ENCODE assay signal across 8 cellular contexts in genomic region chr15:64686130-64686735, GRCh38.
DNase-seq lines count a peak whose midpoint lies in the region; ATAC-seq and TF ChIP-seq lines count a peak whose summit lies in the region.

No MANE protein-coding gene starts in this region.

- TF ChIP-seq CTCF in IMR-90 (conservative IDR thresholded peaks at IDR 0.05; ENCODE audit: low read depth, low read length) = peak; percentile 84
- TF ChIP-seq CTCF in esophagus muscularis mucosa (IDR thresholded peaks at IDR 0.05) = peak; percentile 59 to 84 (median 70)
- TF ChIP-seq CTCF in parathyroid adenoma (IDR thresholded peaks at IDR 0.05) = peak; percentile 58

- CTCF ChIA-PET in IMR-90 (lab: Yijun Ruan, JAX) = interaction anchor here (0.6 to 1.9 kb wide), 4 partner anchors 15 to 256 kb away, joined by 3 to 16 read pairs (median 4); no protein-coding TSS in a partner anchor

- H3K4me3 Mint-ChIP-seq in T-helper 2 cell treated with Interferon-gamma antibody and Interleukin-4, amounts not matched to agents 5 μg/mL and 100 μg/mL, for 36 hours = no peak overlapping the region

- peaks cover 74% of the 10 kb centered on the region for H3K36me3 ChIP-seq in IMR-90 (ENCODE audit: control insufficient read depth, insufficient read depth, low read length)
- H3K36me3 ChIP-seq in SJCRH30 = peaks cover 47% of the 10 kb centered on the region
- H3K36me3 ChIP-seq in esophagus muscularis mucosa = peaks cover 22 to 97% (median 82%) of the 10 kb centered on the region in 4 donors
- H3K36me3 ChIP-seq in parathyroid adenoma (ENCODE audit: control insufficient read depth, insufficient read depth, low read length) = no peaks in the 10 kb centered on the region

- in situ Hi-C loops in IMR-90 (cut with MboI; ENCODE audit: low sequenced_read_pairs) = no loop called here

- peak; percentile 87 for TF ChIP-seq RAD21 in IMR-90 (IDR thresholded peaks at IDR 0.05; ENCODE audit: low read length)

- H3K79me2 ChIP-seq in parathyroid adenoma = peaks cover under 1% of the 10 kb centered on the region

- H3K56ac ChIP-seq in IMR-90 (ENCODE audit: extremely low read depth, insufficient read depth, low read length) = no peak overlapping the region

- H3K9ac ChIP-seq in IMR-90 (ENCODE audit: low read depth, low read length) (no peak overlapping the region), parathyroid adenoma (no peak overlapping the region)

- no peak overlapping the region for H4K91ac ChIP-seq in IMR-90 (ENCODE audit: insufficient read depth, low read depth, low read length)

- no peak overlapping the region for H2BK120ac ChIP-seq in IMR-90 (ENCODE audit: low read depth, low read length)

- no peak overlapping the region for H3K23ac ChIP-seq in IMR-90 (ENCODE audit: low read depth, low read length)

- H4K5ac ChIP-seq in IMR-90 (ENCODE audit: low read depth, low read length) = no peak overlapping the region

- no peaks in the 10 kb centered on the region for H3K27me3 Mint-ChIP-seq in T-helper 2 cell treated with Interferon-gamma antibody and Interleukin-4, amounts not matched to agents 5 μg/mL and 100 μg/mL, for 36 hours (ENCODE audit: low read depth)

- no peaks in the 10 kb centered on the region for H3K4me1 Mint-ChIP-seq in T-helper 2 cell treated with Interferon-gamma antibody and Interleukin-4, amounts not matched to agents 5 μg/mL and 100 μg/mL, for 36 hours (ENCODE audit: low read depth)

- intact Hi-C loops in IMR-90 (cut with micrococcal nuclease) (loop anchor here (1.0 to 2.0 kb wide), 2 partner anchors 42 to 125 kb away; no protein-coding TSS in a partner anchor), esophagus muscularis mucosa (cut with DNase I) (loop anchor here (1.0 to 5.0 kb wide), 3 partner anchors 42 to 221 kb away; no protein-coding TSS in a partner anchor)

- H3K27ac Mint-ChIP-seq in T-helper 2 cell treated with Interferon-gamma antibody and Interleukin-4, amounts not matched to agents 5 μg/mL and 100 μg/mL, for 36 hours = no peak overlapping the region

- H2BK15ac ChIP-seq in IMR-90 (ENCODE audit: low read depth, low read length) = no peak overlapping the region

- no peak overlapping the region for H3K18ac ChIP-seq in IMR-90 (ENCODE audit: low read depth, low read length)

- DNase-seq in SIG-M5 treated with dmso at 0.1 percent for 504 hours (lab: John Stamatoyannopoulos, UW; ENCODE audit: unreplicated experiment) (peak; percentile 24), SIG-M5 (lab: John Stamatoyannopoulos, UW) (no peak), IMR-90 (peak; percentile 63), SJCRH30 (peak; percentile 30 to 73), esophagus muscularis mucosa (ENCODE audit: extremely low spot score) (no peak)
- DNase-seq in T-helper 2 cell treated with Interferon-gamma antibody and Interleukin-4, amounts not matched to agents 5 μg/mL and 100 μg/mL, for 36 hours (ENCODE audit: low spot score) = no peak

- no peak overlapping the region for H2BK5ac ChIP-seq in IMR-90 (ENCODE audit: low read depth, low read length, poor library complexity, severe bottlenecking)

- no peak overlapping the region for H3K27ac ChIP-seq in IMR-90 (ENCODE audit: insufficient read depth, low read length)
- no peak overlapping the region for H3K27ac ChIP-seq in SJCRH30
- peak overlapping the region; percentile 22 to 85 (median 44) for H3K27ac ChIP-seq in esophagus muscularis mucosa (replicated peaks in 1 of 4)
- H3K27ac ChIP-seq in parathyroid adenoma = no peak overlapping the region

- no peaks in the 10 kb centered on the region for H3K9me3 ChIP-seq in IMR-90 (ENCODE audit: control insufficient read depth, insufficient read depth, low read length)
- no peaks in the 10 kb centered on the region for H3K9me3 ChIP-seq in SJCRH30 (replicated peaks)
- H3K9me3 ChIP-seq in esophagus muscularis mucosa = no peaks in the 10 kb centered on the region
- no peaks in the 10 kb centered on the region for H3K9me3 ChIP-seq in parathyroid adenoma (ENCODE audit: control insufficient read depth, low read length)

- H3K4me1 ChIP-seq in IMR-90 (ENCODE audit: control insufficient read depth, insufficient read depth, low read length) (no peaks in the 10 kb centered on the region), SJCRH30 (no peaks in the 10 kb centered on the region), esophagus muscularis mucosa (peaks cover 45 to 78% (median 57%) of the 10 kb centered on the region in 4 donors), parathyroid adenoma (peaks cover 11% of the 10 kb centered on the region)

- no TSS peak for BruUV-seq in IMR-90 (replicated peaks; lab: Mats Ljungman, UMichigan)

- H3K4me3 ChIP-seq in IMR-90 (ENCODE audit: insufficient read depth, low read depth, low read length) (no peak overlapping the region), SJCRH30 (no peak overlapping the region), esophagus muscularis mucosa (no peak overlapping the region), parathyroid adenoma (ENCODE audit: low read depth, low read length) (no peak overlapping the region)

- peaks cover 22 to 39% of the 10 kb centered on the region in 2 experiments for H3K79me1 ChIP-seq in IMR-90 (ENCODE audit: low read depth in 1 of 2, low read length in 2 of 2)

- no peaks in the 10 kb centered on the region for H3K9me1 ChIP-seq in IMR-90 (ENCODE audit: insufficient read depth, low read length)

- no peak overlapping the region for H3K14ac ChIP-seq in IMR-90 (replicated peaks; ENCODE audit: low read depth, low read length)

- TF ChIP-seq EP300 in esophagus muscularis mucosa (IDR thresholded peaks at IDR 0.05) = no peak

- no peak overlapping the region for H3K4me2 ChIP-seq in IMR-90 (ENCODE audit: low read depth, low read length)
- H3K4me2 ChIP-seq in parathyroid adenoma (ENCODE audit: low read length) = no peak overlapping the region

- H3K27me3 ChIP-seq in IMR-90 (ENCODE audit: control insufficient read depth, insufficient read depth, low read length) (no peaks in the 10 kb centered on the region), SJCRH30 (no peaks in the 10 kb centered on the region), esophagus muscularis mucosa (no peaks in the 10 kb centered on the region), parathyroid adenoma (ENCODE audit: control insufficient read depth, insufficient read depth, low read length) (no peaks in the 10 kb centered on the region)

- H2BK20ac ChIP-seq in IMR-90 (ENCODE audit: low read depth, low read length) = no peak overlapping the region

- H4K8ac ChIP-seq in IMR-90 (ENCODE audit: low read depth in 2 of 2, low read length in 2 of 2) = 0 out of 4 replicates have a peak overlapping the region, but pooled peaks of 1 of the 2 experiments have one; percentile 17

- TF ChIP-seq POLR2A in IMR-90 (IDR thresholded peaks at IDR 0.05; ENCODE audit: low read depth, low read length) (no peak), esophagus muscularis mucosa (IDR thresholded peaks at IDR 0.05; ENCODE audit: low read depth) (no peak)

- no peak overlapping the region for H3K4ac ChIP-seq in IMR-90 (ENCODE audit: low read depth, low read length)

- POLR2A ChIA-PET in IMR-90 (lab: Charles Lee; ENCODE audit: unreplicated experiment) = interaction anchor here (0.6 kb wide), 1 partner anchor 34 kb away, joined by 4 read pairs; no protein-coding TSS in a partner anchor

- dilution Hi-C loops in IMR-90 (cut with HindIII; ENCODE audit: low sequenced_read_pairs, unreplicated experiment) = no loop called here

- no peaks in the 10 kb centered on the region for H3K9me3 Mint-ChIP-seq in T-helper 2 cell treated with Interferon-gamma antibody and Interleukin-4, amounts not matched to agents 5 μg/mL and 100 μg/mL, for 36 hours

- H2AFZ ChIP-seq in IMR-90 (replicated peaks; ENCODE audit: low read length, poor library complexity) = no peak overlapping the region
- H2AFZ ChIP-seq in parathyroid adenoma = no peak overlapping the region

- no peak overlapping the region for H2AK9ac ChIP-seq in IMR-90 (replicated peaks; ENCODE audit: low read depth, low read length, poor library complexity)

- H2AK5ac ChIP-seq in IMR-90 (ENCODE audit: low read depth, low read length) = no peak overlapping the region

- 37% methylated on average over 3 of the region's 10 CpGs; no CpG with 5 or more reads in 1 of the 2 experiments for WGBS in IMR-90 (ENCODE audit: extremely low coverage in 2 of 2, insufficient read length in 1 of 2), 2 experiments
- WGBS in esophagus muscularis mucosa = 57% methylated on average over 10 of the region's 10 CpGs

- ATAC-seq in IMR-90 (ENCODE audit: low read depth) = peak; percentile 33; the same call in 1 of the 2 replicates
- no peak for ATAC-seq in HG03045 (IDR thresholded peaks at IDR 0.05; ENCODE audit: unreplicated experiment)

- peaks cover 40% of the 10 kb centered on the region for H3K36me3 Mint-ChIP-seq in T-helper 2 cell treated with Interferon-gamma antibody and Interleukin-4, amounts not matched to agents 5 μg/mL and 100 μg/mL, for 36 hours (ENCODE audit: low read depth)

- H4K20me1 ChIP-seq in IMR-90 (ENCODE audit: insufficient read depth, low read length) = peaks cover 4% of the 10 kb centered on the region; the same call in 1 of the 2 replicates

TF ChIP-seq in IMR-90, 13 proteins besides CTCF, POLR2A, EP300 and RAD21:
- TF ChIP-seq SMC3 (IDR thresholded peaks at IDR 0.05; ENCODE audit: low read depth, low read length) (peak; percentile 68), USF2 (IDR thresholded peaks at IDR 0.05; ENCODE audit: low read depth, low read length) (no peak)

Comparison
In these comparisons a context has a peak if more than half of its experiments do, and no peak if none do; other contexts are left out.
1. DNase-seq: peak in SIG-M5 treated with dmso at 0.1 percent for 504 hours (single experiment), IMR-90 (single experiment) and SJCRH30 (2 of 2); none in SIG-M5 (single experiment), esophagus muscularis mucosa (single experiment) and T-helper 2 cell treated with Interferon-gamma antibody and Interleukin-4, amounts not matched to agents 5 μg/mL and 100 μg/mL, for 36 hours (single experiment).
2. H3K27ac ChIP-seq: peak in esophagus muscularis mucosa (4 of 4); none in IMR-90 (single experiment), SJCRH30 (single experiment) and parathyroid adenoma (single experiment).
3. Peak in every context shown above with its lines, with median percentiles within 50 percentile points of each other: CTCF ChIP-seq.